ENCODE assay signal across 31 cellular contexts in genomic region chr10:128377988-128378387, GRCh38.
"Had no signal": no experiment of that assay in that cellular context is flagged by ENCODE, and none has a peak within 500 bp of the region (broad histone marks: within the 10 kb centered on the region; RNA-seq: fewer than 3 reads in every experiment).

No MANE protein-coding gene starts in this region.

- H3K27ac ChIP-seq: cardiac muscle cell, KMS-11, PC-9, RWPE1, SJCRH30, SK-N-MC, WERI-Rb-1 had no signal

- H3K4me3 ChIP-seq: cardiac muscle cell, PC-9, SJCRH30, SK-N-MC had no signal

- H3K27me3 ChIP-seq: SJCRH30 had no signal

- H3K4me1 ChIP-seq: SJCRH30 had no signal

- DNase-seq: activated CD4-positive, alpha-beta T cell treated with anti-CD3 and anti-CD28 coated beads for 1 hour; activated CD4-positive, alpha-beta T cell treated with anti-CD3 and anti-CD28 coated beads, Interleukin-2, amount 10 ng/mL, durations not matched to agents 24 days and 14 days; activated CD4-positive, alpha-beta T cell treated with anti-CD3 and anti-CD28 coated beads, Interleukin-2, amount 50 U/mL, for 4 hours; activated CD4-positive, CD25-positive, alpha-beta regulatory T cell; activated CD8-positive, alpha-beta T cell treated with anti-CD3 and anti-CD28 coated beads for 36 hours; activated effector memory CD4-positive, alpha-beta T cell treated with anti-CD3 and anti-CD28 coated beads, Interleukin-2, amount 50 U/mL, for 16 hours; activated naive CD4-positive, alpha-beta T cell; activated naive CD4-positive, alpha-beta T cell treated with anti-CD3 and anti-CD28 coated beads, Interleukin-2, amount 50 U/mL, for 16 hours; activated naive CD8-positive, alpha-beta T cell treated with anti-CD3 and anti-CD28 coated beads for 36 hours; activated T-cell treated with anti-CD3 and anti-CD28 coated beads, Interleukin-2, amount 50 U/mL, for 1 hour; activated T-cell treated with anti-CD3 and anti-CD28 coated beads, Interleukin-2, amount 50 U/mL, for 72 hours; amniotic stem cell; aorta; MM.1S; MV-4-11; NCI-H1092; NCI-H1436 treated with DMSO at 0.1 percent for 48 hours; NCI-H1694 treated with DMSO at 0.1 percent for 48 hours; NCI-H2029; NCI-H345; NCI-H524 treated with DMSO at 0.1 percent for 48 hours; PC-9; SHP77; SJCRH30; T1000; WERI-Rb-1 had no signal

- H3K9me3 ChIP-seq: SJCRH30 had no signal

- H3K36me3 ChIP-seq: cardiac muscle cell, SJCRH30, WERI-Rb-1 had no signal

- ATAC-seq: activated CD8-positive, alpha-beta T cell treated with anti-CD3 and anti-CD28 coated beads for 36 hours; activated T-cell treated with anti-CD3 and anti-CD28 coated beads, Interleukin-2, amount 50 U/mL, for 72 hours; activated T-helper 17 cell treated with anti-CD3 and anti-CD28 coated beads, Interleukin-2, amount 50 U/mL, for 72 hours had no signal
